13 cellular contexts compared by ENCODE assay signal in genomic region chr7:38425509-38425908, GRCh38.
DNase-seq lines count a peak whose midpoint lies in the region; ATAC-seq, FAIRE-seq and TF ChIP-seq lines count a peak whose summit lies in the region.
"Had no signal": no experiment of that assay in that cellular context is flagged by ENCODE, and none has a peak within 500 bp of the region (broad histone marks: within the 10 kb centered on the region; RNA-seq: fewer than 3 reads in every experiment).

No MANE protein-coding gene starts in this region.

- intact Hi-C loops in ovary (cut with DNase I), result no loop called here

- peaks cover 20% of the 10 kb centered on the region for H3K4me1 Mint-ChIP-seq in activated naive CD8-positive, alpha-beta T cell treated with anti-CD3 and anti-CD28 coated beads, Interleukin-2, amount 10 ng/mL, durations not matched to agents 7 days and 5 days

- TF ChIP-seq EP300 in ovary (IDR thresholded peaks at IDR 0.05), result no peak

- DNase-seq in GM12891 (ENCODE audit: insufficient read length, low spot score), result no peak
- DNase-seq in activated naive CD8-positive, alpha-beta T cell treated with anti-CD3 and anti-CD28 coated beads, Interleukin-2, amount 10 ng/mL, durations not matched to agents 7 days and 5 days, result no peak
- DNase-seq in H4 (ENCODE audit: low spot score), result no peak
- DNase-seq in COLO829 (ENCODE audit: low spot score), result no peak
- no peak for DNase-seq in NCI-H345 (lab: John Stamatoyannopoulos, UW)
- DNase-seq in ovary, result no peak
- DNase-seq: mucosa of descending colon, NCI-H1930, right lobe of liver had no signal

- no peak overlapping the region for H3K4me3 ChIP-seq in ovary
- H3K4me3 ChIP-seq: mucosa of descending colon, right lobe of liver had no signal

- H3K9me3 Mint-ChIP-seq in activated naive CD8-positive, alpha-beta T cell treated with anti-CD3 and anti-CD28 coated beads, Interleukin-2, amount 10 ng/mL, durations not matched to agents 7 days and 5 days, result no peaks in the 10 kb centered on the region

- TF ChIP-seq POLR2A in GM12891 (IDR thresholded peaks at IDR 0.05; ENCODE audit: low read depth, low read length), result no peak
- no peak for TF ChIP-seq POLR2A in ovary (IDR thresholded peaks at IDR 0.05)

- ATAC-seq in GM19468 (IDR thresholded peaks at IDR 0.05; ENCODE audit: extremely low read depth, unreplicated experiment) (peak; percentile 69), HG03457 (IDR thresholded peaks at IDR 0.05; ENCODE audit: unreplicated experiment) (peak; percentile 68)
- no peak for ATAC-seq in activated naive CD8-positive, alpha-beta T cell treated with anti-CD3 and anti-CD28 coated beads, Interleukin-2, amount 10 ng/mL, durations not matched to agents 7 days and 5 days (ENCODE audit: low read depth)
- ATAC-seq: mucosa of descending colon, right lobe of liver had no signal

- no peaks in the 10 kb centered on the region for H3K27me3 ChIP-seq in ovary
- H3K27me3 ChIP-seq: right lobe of liver had no signal

- peak overlapping the region; percentile 59 for H3K27ac Mint-ChIP-seq in activated naive CD8-positive, alpha-beta T cell treated with anti-CD3 and anti-CD28 coated beads, Interleukin-2, amount 10 ng/mL, durations not matched to agents 7 days and 5 days

- no peak overlapping the region for H3K27ac ChIP-seq in ovary
- H3K27ac ChIP-seq: right lobe of liver, RWPE1 had no signal

- no peaks in the 10 kb centered on the region for H3K27me3 Mint-ChIP-seq in activated naive CD8-positive, alpha-beta T cell treated with anti-CD3 and anti-CD28 coated beads, Interleukin-2, amount 10 ng/mL, durations not matched to agents 7 days and 5 days

- POLR2A ChIA-PET in activated naive CD8-positive, alpha-beta T cell treated with anti-CD3 and anti-CD28 coated beads, Interleukin-2, amount 10 ng/mL, durations not matched to agents 7 days and 5 days (lab: Charles Lee), result no interaction called here

- peak overlapping the region; percentile 3 for H3K4me3 Mint-ChIP-seq in activated naive CD8-positive, alpha-beta T cell treated with anti-CD3 and anti-CD28 coated beads, Interleukin-2, amount 10 ng/mL, durations not matched to agents 7 days and 5 days

- no peak for TF ChIP-seq CTCF in ovary (IDR thresholded peaks at IDR 0.05)

- no peaks in the 10 kb centered on the region for H3K9me3 ChIP-seq in ovary
- H3K9me3 ChIP-seq: mucosa of descending colon, right lobe of liver had no signal

- no peaks in the 10 kb centered on the region for H3K4me1 ChIP-seq in ovary (ENCODE audit: insufficient read depth)
- H3K4me1 ChIP-seq: right lobe of liver had no signal

- 44 to 94% (median 92%) methylated on average over 2 of the region's 2 CpGs for WGBS in ovary, 3 donors

- peaks cover 1% of the 10 kb centered on the region for H3K36me3 Mint-ChIP-seq in activated naive CD8-positive, alpha-beta T cell treated with anti-CD3 and anti-CD28 coated beads, Interleukin-2, amount 10 ng/mL, durations not matched to agents 7 days and 5 days

- H3K36me3 ChIP-seq in ovary, result no peaks in the 10 kb centered on the region
- H3K36me3 ChIP-seq: right lobe of liver had no signal

- no peak for FAIRE-seq in GM12891 (lab: Jason Lieb, UNC)
- FAIRE-seq: D721Med had no signal

TF ChIP-seq in GM12891, 5 proteins besides CTCF, POLR2A, EP300 and RAD21:
- TF ChIP-seq TAF1 (IDR thresholded peaks at IDR 0.05; ENCODE audit: low read depth, low read length) (no peak), PAX5 (IDR thresholded peaks at IDR 0.05; ENCODE audit: insufficient read depth, low read length, severe bottlenecking) (no peak), SPI1 (IDR thresholded peaks at IDR 0.05; ENCODE audit: low read depth, low read length) (peak; percentile 57; the same call in 1 of the 2 replicates), POU2F2 (IDR thresholded peaks at IDR 0.05; ENCODE audit: low read depth, low read length) (no peak)
